Comparison of ENCODE assay signal across 18 cellular contexts in the genomic region with DNA sequence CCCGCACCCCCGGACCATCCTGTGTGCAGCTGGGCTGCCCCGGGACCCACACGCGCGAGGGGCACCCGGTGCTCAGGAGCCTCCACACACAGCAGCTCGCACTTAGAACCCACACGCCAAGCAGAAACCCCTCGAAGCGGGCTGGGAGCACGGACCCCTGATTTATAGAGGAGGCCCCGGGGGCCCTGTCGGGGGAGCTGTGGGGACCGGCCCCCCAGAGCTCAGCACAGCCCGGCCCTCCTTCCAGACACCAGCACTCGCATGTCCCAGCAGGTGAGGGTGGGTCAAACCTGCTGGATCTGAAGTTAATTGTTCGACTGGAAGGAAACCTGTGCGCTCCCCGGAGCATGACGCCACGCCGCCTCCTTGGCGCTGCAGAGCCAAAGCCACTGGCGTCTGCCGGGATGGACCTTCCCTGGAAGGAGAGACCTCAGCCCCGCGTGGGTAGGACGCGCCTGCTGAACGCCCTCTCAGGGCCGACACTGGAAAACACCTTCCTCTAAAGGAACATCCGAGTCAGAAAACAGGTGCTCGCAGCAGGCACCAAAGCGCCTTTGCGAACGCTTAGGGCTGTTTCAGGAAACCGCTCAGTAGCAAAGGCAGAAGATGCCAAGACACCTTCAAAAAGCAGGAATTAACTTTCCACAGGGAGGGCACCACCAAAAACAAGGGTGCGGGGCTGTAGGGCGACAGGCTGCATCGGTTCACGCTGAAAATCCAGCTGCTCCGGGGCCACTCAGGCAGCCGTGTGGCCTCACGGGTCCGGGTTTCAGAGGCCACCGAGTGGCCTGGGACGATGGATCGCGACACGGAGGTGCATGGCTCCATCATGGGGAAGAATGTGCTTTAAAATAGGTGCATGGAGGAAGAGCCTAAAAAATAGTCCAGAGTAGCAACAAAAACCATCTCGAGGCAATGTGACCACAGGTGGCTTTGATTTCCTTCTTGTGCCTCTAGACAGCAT. TPM values are rescaled to one million over a fixed set of nuclear protein-coding genes. Genes with fewer than 3 reads are reported as not detected.
DNase-seq lines count a peak whose midpoint lies in the region; ATAC-seq and TF ChIP-seq lines count a peak whose summit lies in the region.
"Had no signal": no experiment of that assay in that cellular context is flagged by ENCODE, and none has a peak within 500 bp of the region (broad histone marks: within the 10 kb centered on the region; RNA-seq: fewer than 3 reads in every experiment).

No MANE protein-coding gene starts in this region.

- intact Hi-C loops in heart right ventricle (cut with DNase I) (loop anchor here in 1 of 10 donors (5.0 kb wide), 1 partner anchor 51 kb away; the partner anchor contains the start of gene ADPRHL1), colonic mucosa (cut with DNase I) (no loop called here)

- 73 to 79% methylated on average over 52 of the region's 52 CpGs for WGBS in heart right ventricle, 2 donors

- H3K4me2 ChIP-seq in osteoblast (ENCODE audit: insufficient read depth, low read length) = no peak overlapping the region

- DNase-seq in H7 = peak; percentile 64
- DNase-seq in RWPE2 (ENCODE audit: low spot score) = peak; percentile 49
- no peak for DNase-seq in heart right ventricle
- peak; percentile 50 for DNase-seq in osteoblast (ENCODE audit: insufficient read length, low spot score, missing footprints)
- DNase-seq in stimulated activated CD4-positive, alpha-beta T cell treated with anti-CD3 and anti-CD28 coated beads, Interleukin-12 subunit alpha, Interleukin-12 subunit beta, amount 100 ng/mL, for 4 hours = no peak
- DNase-seq in colonic mucosa = no peak
- no peak for DNase-seq in G401 (ENCODE audit: low spot score)
- DNase-seq: activated T-cell treated with anti-CD3 and anti-CD28 coated beads, Interleukin-2, amount 50 U/mL, for 48 hours; brain microvascular endothelial cell; naive B cell; NCI-H1694 treated with DMSO at 0.1 percent for 48 hours; NCI-H446 treated with DMSO at 0.1 percent for 48 hours; small intestine; stimulated activated CD4-positive, alpha-beta T cell treated with anti-CD3 and anti-CD28 coated beads, Interleukin-4, amount 100 ng/mL, for 4 hours; T-cell had no signal

- no peak overlapping the region for H3K27ac ChIP-seq in RWPE2 (ENCODE audit: poor library complexity, severe bottlenecking)
- H3K27ac ChIP-seq in heart right ventricle = peak overlapping the region; percentile 53 to 99 (median 94)
- H3K27ac ChIP-seq in osteoblast (ENCODE audit: low read depth, low read length) = no peak overlapping the region
- no peak overlapping the region for H3K27ac ChIP-seq in colonic mucosa
- H3K27ac ChIP-seq: brain microvascular endothelial cell had no signal

- no peak for TF ChIP-seq CTCF in RWPE2 (IDR thresholded peaks at IDR 0.05; ENCODE audit: poor library complexity, severe bottlenecking)
- TF ChIP-seq CTCF in heart right ventricle (IDR thresholded peaks at IDR 0.05) = no peak
- no peak for TF ChIP-seq CTCF in osteoblast (IDR thresholded peaks at IDR 0.05; ENCODE audit: extremely low read depth, low read depth, low read length)
- no peak for TF ChIP-seq CTCF in colonic mucosa (IDR thresholded peaks at IDR 0.05)

- H3K4me1 ChIP-seq in RWPE2 (ENCODE audit: insufficient read depth, poor library complexity, severe bottlenecking) (no peaks in the 10 kb centered on the region), heart right ventricle (peaks cover 0 to 80% (median 29%) of the 10 kb centered on the region in 9 donors), osteoblast (ENCODE audit: insufficient read depth, low read length) (peaks cover 5% of the 10 kb centered on the region), colonic mucosa (no peaks in the 10 kb centered on the region)

- no peak overlapping the region for H2AFZ ChIP-seq in osteoblast (ENCODE audit: low read length)

- H3K4me3 ChIP-seq in H7 (ENCODE audit: insufficient read depth, low read depth, low read length) (no peak overlapping the region), RWPE2 (ENCODE audit: severe bottlenecking) (no peak overlapping the region), heart right ventricle (no peak overlapping the region), osteoblast (ENCODE audit: insufficient read depth, low read length) (no peak overlapping the region), colonic mucosa (no peak overlapping the region)

- no peak overlapping the region for H3K9ac ChIP-seq in colonic mucosa (ENCODE audit: low read depth in 2 of 2, low read length in 2 of 2)

- no peaks in the 10 kb centered on the region for H3K36me3 ChIP-seq in H7 (replicated peaks; ENCODE audit: control insufficient read depth, insufficient read depth, low read length)
- H3K36me3 ChIP-seq in RWPE2 (ENCODE audit: low read depth) = no peaks in the 10 kb centered on the region
- no peaks in the 10 kb centered on the region for H3K36me3 ChIP-seq in heart right ventricle
- H3K36me3 ChIP-seq in osteoblast (ENCODE audit: insufficient read depth, low read length) = no peaks in the 10 kb centered on the region
- H3K36me3 ChIP-seq in colonic mucosa = no peaks in the 10 kb centered on the region
- H3K36me3 ChIP-seq: brain microvascular endothelial cell had no signal

- no peaks in the 10 kb centered on the region for H4K20me1 ChIP-seq in osteoblast (ENCODE audit: insufficient read depth, low read length)

- 0 out of 3 replicates have a peak, but pooled peaks have one; percentile 10 for ATAC-seq in RWPE2 (ENCODE audit: low read depth)
- peak in 5 of 8 donors; percentile 5 to 11 (median 7) for ATAC-seq in heart right ventricle
- ATAC-seq in HG02938 (IDR thresholded peaks at IDR 0.05; ENCODE audit: unreplicated experiment) = no peak
- ATAC-seq: T-cell had no signal

- H3K9me3 ChIP-seq in RWPE2 (ENCODE audit: severe bottlenecking) = no peaks in the 10 kb centered on the region
- H3K9me3 ChIP-seq in heart right ventricle = no peaks in the 10 kb centered on the region
- no peaks in the 10 kb centered on the region for H3K9me3 ChIP-seq in osteoblast (ENCODE audit: low read depth, low read length)
- no peaks in the 10 kb centered on the region for H3K9me3 ChIP-seq in colonic mucosa

- in situ Hi-C loops in G401 (cut with HindIII; ENCODE audit: low sequenced_read_pairs) = no loop called here

- H3K27me3 ChIP-seq in H7 (ENCODE audit: control insufficient read depth, insufficient read depth, low read length) (no peaks in the 10 kb centered on the region), RWPE2 (ENCODE audit: insufficient read depth, poor library complexity, severe bottlenecking) (peaks cover 5% of the 10 kb centered on the region), heart right ventricle (peaks cover 0 to 11% (median 0%) of the 10 kb centered on the region in 7 donors), osteoblast (ENCODE audit: insufficient read depth, low read length) (no peaks in the 10 kb centered on the region), colonic mucosa (no peaks in the 10 kb centered on the region)
- H3K27me3 ChIP-seq: brain microvascular endothelial cell had no signal

- no peaks in the 10 kb centered on the region for H3K79me2 ChIP-seq in osteoblast (ENCODE audit: insufficient read depth, low read length)

RNA-seq across cellular contexts. Expression of gene GRTP1, which starts 37.8 kb away (rescaled TPM):
- 36.5 and 55.9 TPM in 2 replicates for total RNA-seq in H7 (2014; rRNA removed; shearing (Covaris generic))
- total RNA-seq in heart right ventricle (1 to 10 TPM in 3 of 10 donors, under 1 TPM in 7; 0.30 to 1.8 (median 0.78) TPM), osteoblast (0.29 and 0.36 TPM in 2 replicates), colonic mucosa (10 to 100 TPM; 58.3 to 58.5 TPM)
- polyA plus RNA-seq in heart right ventricle = 1 to 10 TPM; 1.9 to 3.2 TPM
- 26.5 and 28.6 TPM in 2 replicates for total RNA-seq in G401 (2014; rRNA removed; shearing (Covaris generic))
- total RNA-seq: B cell had no signal
- polyA plus RNA-seq: IgD-negative memory B cell had no signal

RNA-seq across cellular contexts. Expression of gene ADPRHL1, which starts 51.6 kb away (rescaled TPM):
- 0.89 and 1.4 TPM in 2 replicates for total RNA-seq in H7 (2014; rRNA removed; shearing (Covaris generic))
- total RNA-seq in heart right ventricle = 100 to 1,000 TPM; 381 to 939 (median 762) TPM
- polyA plus RNA-seq in heart right ventricle = 100 to 1,000 TPM; 163 to 192 TPM
- 3.8 and 5.1 TPM in 2 replicates for total RNA-seq in osteoblast
- total RNA-seq in colonic mucosa = 1 to 10 TPM; 4.6 to 6.2 TPM
- total RNA-seq in G401 (2014; rRNA removed; shearing (Covaris generic)) = 2.3 and 3.3 TPM in 2 replicates

Comparison
In these comparisons a context has a peak if more than half of its experiments do, and no peak if none do; other contexts are left out.
1. DNase-seq: peak in H7 (single experiment), RWPE2 (single experiment) and osteoblast (single experiment); none in heart right ventricle (0 of 2), stimulated activated CD4-positive, alpha-beta T cell treated with anti-CD3 and anti-CD28 coated beads, Interleukin-12 subunit alpha, Interleukin-12 subunit beta, amount 100 ng/mL, for 4 hours (single experiment), colonic mucosa (single experiment) and G401 (single experiment).
2. H3K27ac ChIP-seq: peak in heart right ventricle (10 of 10); none in RWPE2 (single experiment), osteoblast (single experiment) and colonic mucosa (single experiment).
3. RNA of gene ADPRHL1, which starts 51.6 kb away (total RNA-seq): 381 to 939 TPM in heart right ventricle; 4.6 to 6.2 TPM in colonic mucosa, 3.8 to 5.1 TPM in osteoblast, 2.3 to 3.3 TPM in G401 and 0.89 to 1.4 TPM in H7; every median in the first group is over 10 times any median in the second.